In the genomic region with DNA sequence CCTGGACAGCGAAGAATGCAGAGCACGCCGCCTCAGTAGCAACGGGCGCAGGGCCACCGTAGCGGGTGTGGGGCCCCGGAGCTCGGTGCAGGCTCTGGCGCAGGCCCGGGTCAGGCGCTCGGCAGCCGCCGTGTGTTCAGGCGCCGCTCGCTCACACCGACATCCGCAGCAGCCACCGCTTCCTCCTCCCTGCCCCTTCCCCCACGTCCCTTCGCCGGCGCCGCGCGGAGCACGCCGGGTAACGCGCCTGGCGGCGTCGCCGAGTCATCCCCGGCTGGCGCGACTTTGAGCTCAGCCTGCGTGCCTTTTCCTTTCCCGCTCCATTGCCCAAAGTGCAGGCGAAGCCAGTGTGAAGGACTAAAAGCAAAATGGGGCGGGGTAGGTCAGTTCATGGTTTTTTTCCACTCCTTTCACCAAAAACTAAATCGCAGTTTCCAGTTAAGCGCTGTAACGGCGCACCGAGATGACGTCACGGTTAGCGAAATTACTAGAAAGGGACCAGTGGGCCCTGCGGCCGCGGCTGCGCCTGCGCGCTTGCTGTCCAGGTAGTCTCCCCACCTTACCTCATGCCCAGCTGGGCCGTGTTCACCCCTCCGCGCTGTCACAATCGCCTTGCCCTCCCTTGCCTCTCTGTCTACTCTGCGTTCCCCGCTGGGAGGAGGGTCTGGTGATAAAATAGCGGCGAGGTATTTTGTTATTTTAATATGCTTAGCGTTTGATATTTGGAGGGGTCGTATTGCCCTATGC, we compare ENCODE assay signal across 8 cellular contexts. TPM values are rescaled to one million over a fixed set of nuclear protein-coding genes. Genes with fewer than 3 reads are reported as not detected.
DNase-seq lines count a peak whose midpoint lies in the region; ATAC-seq and TF ChIP-seq lines count a peak whose summit lies in the region.

A gene (minus strand): TSS at position 191 of the 747 bp plus-strand sequence. CDS start 279 bp downstream, outside the sequence.

- peak within 1 kb of the TSS; percentile 98 for H3K27ac ChIP-seq in cingulate gyrus (ENCODE audit: low read depth, low read length)

- POLR2A ChIA-PET in BJ (lab: Charles Lee): no interaction called here

- H3K27me3 ChIP-seq in BJ (ENCODE audit: control insufficient read depth, insufficient read depth, low read length): no peaks in the 10 kb centered on the region

- no peaks in the 10 kb centered on the region for H3K36me3 ChIP-seq in BJ (ENCODE audit: control insufficient read depth, insufficient read depth, low read length)

- ATAC-seq in GM19324 (IDR thresholded peaks at IDR 0.05; ENCODE audit: low FRiP score, unreplicated experiment) (peak; percentile 85), HG03460 (IDR thresholded peaks at IDR 0.05; ENCODE audit: unreplicated experiment) (peak; percentile 70)

- CTCF ChIA-PET in BJ (lab: Yijun Ruan, JAX): no interaction called here

- DNase-seq in BJ (ENCODE audit: low read depth): peak; percentile 46
- DNase-seq in NCI-H524 treated with DMSO at 0.1 percent for 48 hours (lab: John Stamatoyannopoulos, UW): peak; percentile 31
- DNase-seq in activated CD4-positive, alpha-beta T cell treated with anti-CD3 and anti-CD28 coated beads for 4 hours: peak; percentile 89
- DNase-seq in kidney tubule cell (ENCODE audit: low spot score): peak; percentile 94
- peak; percentile 70 to 80 for DNase-seq in stimulated activated CD4-positive, alpha-beta T cell treated with anti-CD3 and anti-CD28 coated beads, Interleukin-1b, Interleukin-23, amount 100 ng/mL, for 1 hour (ENCODE audit: low read depth in 2 of 2)

- TF ChIP-seq CTCF in BJ (IDR thresholded peaks at IDR 0.05; ENCODE audit: insufficient read depth, low read depth, low read length): no peak

- H3K4me3 ChIP-seq in BJ (ENCODE audit: low read depth, low read length): peak within 1 kb of the TSS; percentile 92

RNA-seq across cellular contexts. Expression of the gene that starts here (rescaled TPM):
- polyA plus RNA-seq in BJ (2011; rRNA removed): 135 and 154 TPM in 2 replicates
- polyA minus RNA-seq in BJ (2011; rRNA and poly(A)+ RNA removed): 115 and 164 TPM in 2 replicates

Comparison
In these comparisons a context has a peak if more than half of its experiments do, and no peak if none do; other contexts are left out.
1. Peak in every context shown above with its lines: DNase-seq, ATAC-seq, H3K4me3 ChIP-seq and H3K27ac ChIP-seq.
2. DNase-seq: peak in every context shown above with its lines; median percentile 94 in kidney tubule cell; 89 in activated CD4-positive, alpha-beta T cell treated with anti-CD3 and anti-CD28 coated beads for 4 hours; 75 in stimulated activated CD4-positive, alpha-beta T cell treated with anti-CD3 and anti-CD28 coated beads, Interleukin-1b, Interleukin-23, amount 100 ng/mL, for 1 hour; 46 in BJ; 31 in NCI-H524 treated with DMSO at 0.1 percent for 48 hours.